22 cellular contexts compared by ENCODE assay signal in the genomic region with DNA sequence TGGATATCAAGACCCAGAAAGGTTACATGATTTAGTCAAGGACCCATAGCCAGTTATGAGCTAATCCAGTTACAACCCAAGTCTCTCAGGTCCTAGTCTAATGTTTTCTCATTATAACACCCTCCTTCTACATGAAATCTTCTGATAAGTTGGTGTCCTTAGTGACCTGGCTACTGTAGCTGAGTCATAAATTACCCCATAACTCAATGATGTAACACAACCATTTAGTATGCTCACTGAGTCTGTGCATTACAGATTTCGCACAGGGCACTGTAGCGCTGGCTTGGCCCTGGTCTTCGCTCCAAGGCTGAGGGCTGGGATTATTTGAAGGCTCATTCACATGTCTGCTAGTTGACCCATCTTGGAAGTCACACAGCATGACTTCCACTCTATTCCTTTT.
"Had no signal": no experiment of that assay in that cellular context is flagged by ENCODE, and none has a peak within 500 bp of the region (broad histone marks: within the 10 kb centered on the region; RNA-seq: fewer than 3 reads in every experiment).

No MANE protein-coding gene starts in this region.

- H3K4me3 ChIP-seq: adrenal gland, ascending aorta, coronary artery, dorsolateral prefrontal cortex, gastrocnemius medialis, hepatocyte, stomach, thyroid gland had no signal

- FAIRE-seq: kidney had no signal

- ATAC-seq: activated CD4-positive, alpha-beta T cell treated with anti-CD3 and anti-CD28 coated beads for 36 hours; activated CD8-positive, alpha-beta memory T cell treated with anti-CD3 and anti-CD28 coated beads, Interleukin-2, amount 10 ng/mL, durations not matched to agents 7 days and 5 days; activated CD8-positive, alpha-beta T cell treated with anti-CD3 and anti-CD28 coated beads, Interleukin-2, amount 10 ng/mL, durations not matched to agents 7 days and 5 days; gastrocnemius medialis; naive thymus-derived CD8-positive, alpha-beta T cell; right cardiac atrium; stimulated activated naive B cell treated with anti-CD40 and anti-IgM and Interleukin-4, amounts not matched to agents 10 μg/mL and 1 μg/mL and 100 μg/mL, for 72 hours had no signal

- DNase-seq: activated CD4-positive, alpha-beta T cell treated with anti-CD3 and anti-CD28 coated beads for 36 hours; activated CD4-positive, CD25-positive, alpha-beta regulatory T cell; activated CD8-positive, alpha-beta memory T cell treated with anti-CD3 and anti-CD28 coated beads, Interleukin-2, amount 10 ng/mL, durations not matched to agents 7 days and 5 days; activated CD8-positive, alpha-beta T cell treated with anti-CD3 and anti-CD28 coated beads, Interleukin-2, amount 10 ng/mL, durations not matched to agents 7 days and 5 days; activated naive CD4-positive, alpha-beta T cell; activated T-cell treated with anti-CD3 and anti-CD28 coated beads, Interleukin-2, amount 50 U/mL, for 48 hours; adrenal gland; dorsolateral prefrontal cortex; effector memory CD4-positive, alpha-beta T cell; gastrocnemius medialis; kidney; naive thymus-derived CD8-positive, alpha-beta T cell; posterior cingulate gyrus; right cardiac atrium; stimulated activated CD4-positive, alpha-beta T cell treated with anti-CD3 and anti-CD28 coated beads, Interleukin-15, amount 100 ng/mL, for 24 hours; stimulated activated CD4-positive, alpha-beta T cell treated with anti-CD3 and anti-CD28 coated beads, Interleukin-2, amount 100 ng/mL, for 24 hours; stimulated activated naive B cell treated with anti-CD40 and anti-IgM and Interleukin-4, amounts not matched to agents 10 μg/mL and 1 μg/mL and 100 μg/mL, for 72 hours; stomach; thyroid gland had no signal

- H3K27me3 ChIP-seq: adrenal gland, ascending aorta, dorsolateral prefrontal cortex, gastrocnemius medialis, hepatocyte, stomach, thyroid gland had no signal

- H3K36me3 ChIP-seq: adrenal gland, ascending aorta, gastrocnemius medialis, stomach, thyroid gland had no signal
